ENCODE assay signal across 8 cellular contexts in the genomic region with DNA sequence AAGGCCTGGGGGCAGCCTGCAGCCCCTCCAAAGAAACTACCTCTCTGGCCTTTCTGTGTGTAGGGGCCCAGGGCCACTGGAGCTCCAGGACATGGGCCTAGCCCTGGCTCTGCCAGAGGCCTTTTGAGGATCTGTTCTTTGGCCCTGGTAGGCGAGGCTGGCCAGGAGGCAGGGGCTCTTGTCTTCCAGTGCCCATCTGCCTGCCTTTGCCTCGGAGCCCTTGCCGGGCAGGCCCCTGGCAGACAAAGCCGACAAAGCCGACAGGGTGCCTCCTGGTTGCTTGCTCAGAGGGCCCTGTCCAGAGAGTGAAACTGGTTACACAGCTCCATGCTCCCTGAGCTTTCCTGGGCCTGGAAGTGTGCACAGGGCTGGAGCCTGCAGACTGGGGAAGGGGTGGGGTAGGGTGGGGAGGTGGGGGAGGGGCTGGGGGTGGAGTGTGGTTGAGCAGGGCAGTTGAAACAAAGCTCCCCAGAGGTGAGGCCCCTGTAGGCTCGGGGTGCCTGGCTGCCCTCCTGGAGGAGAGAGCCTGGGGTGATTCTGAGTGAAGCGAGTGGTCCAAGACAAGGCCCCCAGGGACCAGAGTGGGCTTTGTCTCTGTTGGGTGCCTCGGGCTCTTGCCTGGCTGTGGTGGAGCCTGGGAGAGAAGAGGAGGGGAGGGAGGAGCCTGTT. TPM values are rescaled to one million over a fixed set of nuclear protein-coding genes. Genes with fewer than 3 reads are reported as not detected.
DNase-seq lines count a peak whose midpoint lies in the region; ATAC-seq, FAIRE-seq and TF ChIP-seq lines count a peak whose summit lies in the region.

No MANE protein-coding gene starts in this region.

- H3K79me2 ChIP-seq in PC-9 (ENCODE audit: low read depth) (peaks cover 19% of the 10 kb centered on the region), keratinocyte (ENCODE audit: control insufficient read depth, insufficient read depth, low read length) (peaks cover 6% of the 10 kb centered on the region)

- DNase-seq in ACHN: peak; percentile 39
- peak; percentile 44 to 70 for DNase-seq in PC-9
- DNase-seq in MCF 10A (ENCODE audit: unreplicated experiment): peak; percentile 60
- no peak for DNase-seq in keratinocyte (ENCODE audit: low read depth, low spot score)
- peak; percentile 17 for DNase-seq in stimulated activated CD4-positive, alpha-beta T cell treated with anti-CD3 and anti-CD28 coated beads, Interleukin-4, amount 100 ng/mL, for 1 hour
- no peak for DNase-seq in inferior parietal cortex (ENCODE audit: extremely low spot score)

- POLR2A ChIA-PET in PC-9 (lab: Charles Lee; ENCODE audit: unreplicated experiment): interaction anchor here (0.6 to 1.7 kb wide), 16 partner anchors 27 to 637 kb away, joined by 3 to 22 read pairs (median 5); a partner anchor contains a TSS
- POLR2A ChIA-PET in MCF 10A (lab: Yijun Ruan, JAX): interaction anchor here (0.6 to 5.7 kb wide), 33 partner anchors 9 to 694 kb away, joined by 3 to 154 read pairs (median 5); a partner anchor contains a TSS

- peak overlapping the region; percentile 97 for H3K9ac ChIP-seq in keratinocyte (ENCODE audit: control insufficient read depth, extremely low read depth, insufficient read depth, low read length)

- H3K4me2 ChIP-seq in PC-9 (peak overlapping the region; percentile 100), keratinocyte (ENCODE audit: control insufficient read depth, extremely low read depth, insufficient read depth, low read depth, low read length) (peak overlapping the region; percentile 84)

- TF ChIP-seq CTCF in PC-9 (conservative IDR thresholded peaks at IDR 0.05) (no peak), MCF 10A (IDR thresholded peaks at IDR 0.05; ENCODE audit: unreplicated experiment) (no peak), keratinocyte (optimal IDR thresholded peaks at IDR 0.05 in 1 of 3, IDR thresholded peaks at IDR 0.05 in 1 of 3, conservative IDR thresholded peaks at IDR 0.05 in 1 of 3; ENCODE audit: extremely low read depth in 1 of 3, insufficient read depth in 2 of 3, low read length in 3 of 3) (no peak)

- H3K27me3 ChIP-seq in PC-9 (ENCODE audit: insufficient read depth, low read depth): no peaks in the 10 kb centered on the region
- H3K27me3 ChIP-seq in keratinocyte (ENCODE audit: control insufficient read depth, extremely low read depth, insufficient read depth, low read length): no peaks in the 10 kb centered on the region

- ATAC-seq in GM18517 (IDR thresholded peaks at IDR 0.05; ENCODE audit: unreplicated experiment): peak; percentile 17
- peak; percentile 12 for ATAC-seq in HG03135 (IDR thresholded peaks at IDR 0.05; ENCODE audit: unreplicated experiment)

- H3K9me3 ChIP-seq in PC-9 (ENCODE audit: insufficient read depth, low read depth) (no peaks in the 10 kb centered on the region), keratinocyte (ENCODE audit: control insufficient read depth, low read depth, low read length) (no peaks in the 10 kb centered on the region)

- in situ Hi-C loops in ACHN (cut with HindIII; ENCODE audit: low pct_ligation_motif_present, low pct_unique_long_range_greater_than_20kb, low sequenced_read_pairs): no loop called here

- no peaks in the 10 kb centered on the region for H3K9me3 Mint-ChIP-seq in MCF 10A (ENCODE audit: unreplicated experiment)

- BruUV-seq in PC-9 (replicated peaks; lab: Mats Ljungman, UMichigan) (TSS peak; percentile 76), MCF 10A (replicated peaks; lab: Mats Ljungman, UMichigan) (no TSS peak)

- H3K4me3 Mint-ChIP-seq in MCF 10A (ENCODE audit: unreplicated experiment): peak overlapping the region; percentile 74

- H3K4me1 ChIP-seq in PC-9 (replicated peaks; ENCODE audit: insufficient read depth) (peaks cover 49% of the 10 kb centered on the region), keratinocyte (ENCODE audit: control insufficient read depth, extremely low read depth, insufficient read depth, low read length) (peaks cover 48% of the 10 kb centered on the region)

- H2AFZ ChIP-seq in PC-9: no peak overlapping the region
- H2AFZ ChIP-seq in keratinocyte (ENCODE audit: control insufficient read depth, low read length): no peak overlapping the region

- H3K4me3 ChIP-seq in PC-9: peak overlapping the region; percentile 91
- H3K4me3 ChIP-seq in keratinocyte (ENCODE audit: control insufficient read depth in 2 of 3, extremely low read depth in 1 of 3, insufficient read depth in 2 of 3, low read depth in 1 of 3, low read length in 3 of 3): peak overlapping the region; percentile 19 to 62 (median 58)

- H3K27ac Mint-ChIP-seq in MCF 10A (ENCODE audit: low read depth, unreplicated experiment): peak overlapping the region; percentile 97

- H3K36me3 ChIP-seq in PC-9 (ENCODE audit: low read depth) (0 out of 2 replicates have a peak, but pooled peaks cover 5% of the 10 kb centered on the region), keratinocyte (ENCODE audit: control insufficient read depth in 2 of 2, extremely low read depth in 1 of 2, insufficient read depth in 2 of 2, low read length in 2 of 2) (peaks cover 17 to 27% of the 10 kb centered on the region in 2 experiments)

- peaks cover 21% of the 10 kb centered on the region for H3K36me3 Mint-ChIP-seq in MCF 10A (ENCODE audit: insufficient read depth, unreplicated experiment)

- H3K9me1 ChIP-seq in keratinocyte (ENCODE audit: control insufficient read depth, extremely low read depth, insufficient read depth, low read length): peaks cover 2% of the 10 kb centered on the region

- no peaks in the 10 kb centered on the region for H3K27me3 Mint-ChIP-seq in MCF 10A (ENCODE audit: insufficient read depth, unreplicated experiment)

- CTCF ChIA-PET in PC-9 (lab: Charles Lee): interaction anchor here (0.6 to 2.7 kb wide), 13 partner anchors 9 to 483 kb away, joined by 3 to 21 read pairs (median 4); a partner anchor contains a TSS
- CTCF ChIA-PET in MCF 10A (lab: Yijun Ruan, JAX): interaction anchor here (0.5 to 9.2 kb wide), 17 partner anchors 10 to 499 kb away, joined by 3 to 103 read pairs (median 5); a partner anchor contains a TSS

- peaks cover 30% of the 10 kb centered on the region for H3K4me1 Mint-ChIP-seq in MCF 10A (ENCODE audit: insufficient read depth, unreplicated experiment)

- dilution Hi-C loops in keratinocyte (cut with MboI; ENCODE audit: extremely low pct_ligation_motif_present, low sequenced_read_pairs): no loop called here

- no peaks in the 10 kb centered on the region for H4K20me1 ChIP-seq in PC-9 (ENCODE audit: insufficient read depth)
- no peaks in the 10 kb centered on the region for H4K20me1 ChIP-seq in keratinocyte (ENCODE audit: control insufficient read depth, extremely low read depth, insufficient read depth, low read length)

- H3F3A ChIP-seq in PC-9 (ENCODE audit: insufficient read depth, low read depth): peaks cover 40% of the 10 kb centered on the region; the same call in 1 of the 2 replicates

- intact Hi-C loops in PC-9 (cut with micrococcal nuclease; ENCODE audit: unreplicated experiment): loop anchor here (1.0 kb wide), 6 partner anchors 27 to 430 kb away; no protein-coding TSS in a partner anchor
- intact Hi-C loops in MCF 10A (cut with micrococcal nuclease): loop anchor here (1.0 kb wide), 1 partner anchor 15 kb away; no protein-coding TSS in a partner anchor

- no peak for FAIRE-seq in keratinocyte (lab: Jason Lieb, UNC)

- H3K27ac ChIP-seq in PC-9: peak overlapping the region; percentile 100
- peak overlapping the region; percentile 99 for H3K27ac ChIP-seq in keratinocyte (ENCODE audit: control insufficient read depth, insufficient read depth, low read length)

- no peaks in the 10 kb centered on the region for H3K9me2 ChIP-seq in PC-9 (ENCODE audit: insufficient read depth)

RNA-seq across cellular contexts. Expression of a gene that starts 29.3 kb away (rescaled TPM):
- total RNA-seq in PC-9 (2021) (182 and 197 TPM in 2 replicates), MCF 10A (2022) (90.8 and 91.8 TPM in 2 replicates)
- 86.8 to 127 TPM (median 98.0 TPM) in 3 replicates for polyA plus RNA-seq in keratinocyte
- 14.6 TPM for polyA plus RNA-seq in keratinocyte (2011; ENCODE audit: low read depth)
- 80.8 and 81.8 TPM in 2 replicates for polyA plus RNA-seq in keratinocyte (2011; cell fraction: cytosol; rRNA removed)
- polyA plus RNA-seq in keratinocyte (2011; cell fraction: nucleus; rRNA removed): 77.5 and 93.2 TPM in 2 replicates
- polyA plus RNA-seq in keratinocyte (2012; ENCODE audit: low replicate concordance): 43.8 and 93.0 TPM in 2 replicates
- 113 to 151 TPM (median 121 TPM) in 3 replicates for polyA minus RNA-seq in keratinocyte
- polyA minus RNA-seq in keratinocyte (2011; cell fraction: cytosol; rRNA and poly(A)+ RNA removed): 77.1 TPM
- polyA minus RNA-seq in keratinocyte (2011; cell fraction: nucleus; rRNA and poly(A)+ RNA removed): 43.4 and 67.5 TPM in 2 replicates

RNA-seq across cellular contexts. Expression of a gene that starts 29.9 kb away (rescaled TPM):
- total RNA-seq in PC-9 (2021): 40.3 and 60.0 TPM in 2 replicates
- total RNA-seq in MCF 10A (2022): 14.5 and 17.0 TPM in 2 replicates
- 6.5 to 12.5 TPM (median 8.2 TPM) in 3 replicates for polyA plus RNA-seq in keratinocyte
- 4.9 TPM for polyA plus RNA-seq in keratinocyte (2011; ENCODE audit: low read depth)
- polyA plus RNA-seq in keratinocyte (2011; cell fraction: cytosol; rRNA removed): 9.8 and 18.3 TPM in 2 replicates
- polyA plus RNA-seq in keratinocyte (2011; cell fraction: nucleus; rRNA removed): 10.5 and 15.6 TPM in 2 replicates
- polyA plus RNA-seq in keratinocyte (2012; ENCODE audit: low replicate concordance): 10.2 and 14.1 TPM in 2 replicates
- 9.7 to 30.8 TPM (median 11.2 TPM) in 3 replicates for polyA minus RNA-seq in keratinocyte
- polyA minus RNA-seq in keratinocyte (2011; cell fraction: cytosol; rRNA and poly(A)+ RNA removed): 22.8 TPM
- 6.5 and 7.5 TPM in 2 replicates for polyA minus RNA-seq in keratinocyte (2011; cell fraction: nucleus; rRNA and poly(A)+ RNA removed)

RNA-seq across cellular contexts. Expression of a gene that starts 37.5 kb away (rescaled TPM):
- total RNA-seq in PC-9 (2021) (35.5 and 37.3 TPM in 2 replicates), MCF 10A (2022) (11.9 and 13.4 TPM in 2 replicates)
- polyA plus RNA-seq in keratinocyte: 2.1 to 3.6 TPM (median 2.8 TPM) in 3 replicates
- polyA plus RNA-seq in keratinocyte (2011; ENCODE audit: low read depth): 4.1 TPM
- polyA plus RNA-seq in keratinocyte (2011; cell fraction: cytosol; rRNA removed): 0.75 and 2.7 TPM in 2 replicates
- polyA plus RNA-seq in keratinocyte (2011; cell fraction: nucleus; rRNA removed): 2.1 and 4.5 TPM in 2 replicates
- polyA plus RNA-seq in keratinocyte (2012; ENCODE audit: low replicate concordance): 2.4 and 5.1 TPM in 2 replicates
- polyA minus RNA-seq in keratinocyte: 1.3 to 1.4 TPM (median 1.3 TPM) in 3 replicates
- polyA minus RNA-seq in keratinocyte (2011; cell fraction: cytosol; rRNA and poly(A)+ RNA removed): 18.4 TPM
- polyA minus RNA-seq in keratinocyte (2011; cell fraction: nucleus; rRNA and poly(A)+ RNA removed): 4.3 and 7.5 TPM in 2 replicates

RNA-seq across cellular contexts. Expression of a gene that starts 59.6 kb away (rescaled TPM):
- total RNA-seq in PC-9 (2021) (21.5 and 24.4 TPM in 2 replicates), MCF 10A (2022) (16.3 and 18.5 TPM in 2 replicates)
- 14.2 to 17.7 TPM (median 16.7 TPM) in 3 replicates for polyA plus RNA-seq in keratinocyte
- 8.6 TPM for polyA plus RNA-seq in keratinocyte (2011; ENCODE audit: low read depth)
- polyA plus RNA-seq in keratinocyte (2011; cell fraction: cytosol; rRNA removed): 12.0 and 12.3 TPM in 2 replicates
- 30.2 and 33.2 TPM in 2 replicates for polyA plus RNA-seq in keratinocyte (2011; cell fraction: nucleus; rRNA removed)
- polyA plus RNA-seq in keratinocyte (2012; ENCODE audit: low replicate concordance): 10.1 and 14.0 TPM in 2 replicates
- 12.3 to 26.1 TPM (median 18.2 TPM) in 3 replicates for polyA minus RNA-seq in keratinocyte
- polyA minus RNA-seq in keratinocyte (2011; cell fraction: cytosol; rRNA and poly(A)+ RNA removed): 13.0 TPM
- polyA minus RNA-seq in keratinocyte (2011; cell fraction: nucleus; rRNA and poly(A)+ RNA removed): 10.4 and 13.4 TPM in 2 replicates

Comparison
In these comparisons a context has a peak if more than half of its experiments do, and no peak if none do; other contexts are left out.
1. DNase-seq: peak in ACHN (single experiment), PC-9 (2 of 2), MCF 10A (single experiment) and stimulated activated CD4-positive, alpha-beta T cell treated with anti-CD3 and anti-CD28 coated beads, Interleukin-4, amount 100 ng/mL, for 1 hour (single experiment); none in keratinocyte (single experiment) and inferior parietal cortex (single experiment).